ENCODE assay signal across 7 cellular contexts in genomic region chr2:130148396-130148914, GRCh38. TPM values are rescaled to one million over a fixed set of nuclear protein-coding genes. Genes with fewer than 3 reads are reported as not detected.
"Had no signal": no experiment of that assay in that cellular context is flagged by ENCODE, and none has a peak within 500 bp of the region (broad histone marks: within the 10 kb centered on the region; RNA-seq: fewer than 3 reads in every experiment).

No MANE protein-coding gene starts in this region.

RNA-seq across cellular contexts. Expression of gene POTEF, which starts 19.4 kb away (rescaled TPM):
- total RNA-seq: activated naive CD4-positive, alpha-beta T cell treated with anti-CD3 and anti-CD28 coated beads for 36 hours; activated T-cell treated with anti-CD3 and anti-CD28 coated beads, Interleukin-2, amount 50 U/mL, for 4 hours; OCI-LY7; RPMI7951; T-helper 17 cell had no signal

RNA-seq across cellular contexts. Expression of gene TUBA3E, which starts 49.8 kb away (rescaled TPM):
- total RNA-seq: activated naive CD4-positive, alpha-beta T cell treated with anti-CD3 and anti-CD28 coated beads for 36 hours; activated T-cell treated with anti-CD3 and anti-CD28 coated beads, Interleukin-2, amount 50 U/mL, for 4 hours; astrocyte; OCI-LY7; RPMI7951; T-helper 17 cell; WTC11 had no signal
